In the genomic region with DNA sequence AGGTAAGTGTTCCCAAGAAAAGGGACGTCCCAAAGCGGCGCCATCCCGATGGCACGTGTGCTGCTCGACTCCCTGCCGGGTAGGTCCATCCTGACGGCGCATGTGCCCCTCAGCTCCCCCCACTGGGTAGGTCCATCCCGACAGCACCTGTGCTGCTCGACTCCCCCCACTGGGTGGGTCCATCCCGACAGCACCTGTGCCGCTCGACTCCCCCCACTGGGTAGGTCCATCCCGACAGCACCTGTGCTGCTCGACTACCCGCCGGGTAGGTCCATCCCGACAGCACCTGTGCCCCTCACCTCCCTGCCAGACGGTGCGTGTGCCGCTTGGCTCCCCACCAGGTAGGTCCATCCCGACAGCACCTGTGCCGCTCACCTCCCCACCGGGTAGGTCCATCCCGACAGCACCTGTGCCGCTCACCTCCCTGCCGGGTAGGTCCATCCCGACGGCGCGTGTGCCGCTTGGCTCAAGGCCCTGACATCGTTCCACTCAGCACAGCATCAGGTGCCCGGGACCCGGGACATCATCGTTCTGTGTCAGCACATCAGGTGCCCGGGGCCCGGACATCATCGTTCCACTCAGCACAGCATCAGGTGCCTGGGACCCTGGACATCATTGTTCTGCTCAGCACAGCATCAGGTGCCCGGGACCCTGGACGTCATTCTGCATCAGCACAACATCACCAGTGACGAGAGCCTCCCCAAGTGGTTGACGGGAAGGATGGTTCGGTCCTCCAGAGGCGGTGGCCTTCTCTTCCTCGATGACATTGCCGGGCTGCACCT, we compare ENCODE assay signal across 19 cellular contexts. TPM values are rescaled to one million over a fixed set of nuclear protein-coding genes. Genes with fewer than 3 reads are reported as not detected.
DNase-seq lines count a peak whose midpoint lies in the region; ATAC-seq, FAIRE-seq and TF ChIP-seq lines count a peak whose summit lies in the region.
"Had no signal": no experiment of that assay in that cellular context is flagged by ENCODE, and none has a peak within 500 bp of the region (broad histone marks: within the 10 kb centered on the region; RNA-seq: fewer than 3 reads in every experiment).

No MANE protein-coding gene starts in this region.

- H3K27ac ChIP-seq in A549 (no peak overlapping the region), Karpas-422 (ENCODE audit: low read length) (no peak overlapping the region), HepG2 (ENCODE audit: extremely low read length, insufficient read depth, low read length) (no peak overlapping the region), substantia nigra (ENCODE audit: low read depth, low read length, poor library complexity, severe bottlenecking) (no peak overlapping the region)
- H3K27ac ChIP-seq: Peyer's patch had no signal

- FAIRE-seq in A549 (lab: Jason Lieb, UNC) (no peak), HepG2 (lab: Jason Lieb, UNC) (no peak)
- FAIRE-seq: A204.1 had no signal

- TF ChIP-seq RAD21 in A549 (conservative IDR thresholded peaks at IDR 0.05 in 1 of 2, IDR thresholded peaks at IDR 0.05 in 1 of 2) (no peak), HepG2 (CRISPR knock-in tag; IDR thresholded peaks at IDR 0.05) (no peak)

- intact Hi-C loops in HepG2 (cut with micrococcal nuclease; ENCODE audit: unreplicated experiment): no loop called here
- intact Hi-C loops in sciatic nerve (cut with DNase I): no loop called here

- H3K4me1 ChIP-seq in A549 (no peaks in the 10 kb centered on the region), Karpas-422 (ENCODE audit: low read length) (no peaks in the 10 kb centered on the region), HepG2 (ENCODE audit: insufficient read depth, low read length) (peaks cover under 1% of the 10 kb centered on the region; the same call in 1 of the 2 replicates)
- H3K4me1 ChIP-seq: Peyer's patch had no signal

- no TSS peak for BruUV-seq in HepG2 (replicated peaks; lab: Mats Ljungman, UMichigan)

- H2AFZ ChIP-seq in Karpas-422 (ENCODE audit: low read length) (no peak overlapping the region), HepG2 (ENCODE audit: low read length) (no peak overlapping the region)

- TF ChIP-seq CTCF in A549 (IDR thresholded peaks at IDR 0.05) (no peak), HepG2 (CRISPR knock-in tag; IDR thresholded peaks at IDR 0.05) (no peak)

- in situ Hi-C loops in HepG2 (cut with HindIII; ENCODE audit: extremely low pct_ligation_motif_present, low pct_unique_long_range_greater_than_20kb): no loop called here

- WGBS in A549 (ENCODE audit: missing lambda C conversion rate): 88% methylated on average over 47 of the region's 48 CpGs
- 90% methylated on average over 47 of the region's 48 CpGs for WGBS in HepG2 (ENCODE audit: low lambda C conversion rate)

- H3K4me2 ChIP-seq in A549: no peak overlapping the region
- H3K4me2 ChIP-seq in Karpas-422 (ENCODE audit: low read depth, low read length, poor library complexity, severe bottlenecking): no peak overlapping the region
- no peak overlapping the region for H3K4me2 ChIP-seq in HepG2 (ENCODE audit: low read depth, low read length)

- H3K9me3 ChIP-seq in A549 (peaks cover 21% of the 10 kb centered on the region), Karpas-422 (ENCODE audit: low read length) (no peaks in the 10 kb centered on the region), HepG2 (ENCODE audit: low read length) (peaks cover 10% of the 10 kb centered on the region)

- H3K27me3 ChIP-seq in Karpas-422 (ENCODE audit: low read length) (no peaks in the 10 kb centered on the region), HepG2 (ENCODE audit: control insufficient read depth in 1 of 2, insufficient read depth in 2 of 2, low read length in 2 of 2) (no peaks in the 10 kb centered on the region)
- H3K27me3 ChIP-seq: Peyer's patch had no signal

- no peaks in the 10 kb centered on the region for H3K79me2 ChIP-seq in Karpas-422 (ENCODE audit: low read length)
- H3K79me2 ChIP-seq in HepG2 (ENCODE audit: insufficient read depth, low read length): no peaks in the 10 kb centered on the region

- H3K4me3 ChIP-seq in A549 (no peak overlapping the region), Karpas-422 (ENCODE audit: low read length) (no peak overlapping the region), HepG2 (replicated peaks in 1 of 3; ENCODE audit: insufficient read depth in 1 of 3, low read depth in 2 of 3, low read length in 3 of 3) (no peak overlapping the region)
- H3K4me3 ChIP-seq: Peyer's patch had no signal

- H4K20me1 ChIP-seq in Karpas-422 (ENCODE audit: insufficient read depth, low read depth, low read length): no peaks in the 10 kb centered on the region
- H4K20me1 ChIP-seq in HepG2 (ENCODE audit: insufficient read depth, low read length): no peaks in the 10 kb centered on the region

- TF ChIP-seq POLR2A in A549 (IDR thresholded peaks at IDR 0.05; ENCODE audit: low read length) (no peak), HepG2 (IDR thresholded peaks at IDR 0.05; ENCODE audit: insufficient read depth in 1 of 2, low read depth in 2 of 2, low read length in 2 of 2) (no peak)

- peak; percentile 27 to 32; a peak in 3 of 6 replicates for ATAC-seq in A549
- ATAC-seq in HepG2: peak; percentile 14
- ATAC-seq in sciatic nerve: peak; percentile 18

- no peaks in the 10 kb centered on the region for H3K9me2 ChIP-seq in Karpas-422 (replicated peaks; ENCODE audit: insufficient read depth, low read length)

- peaks cover 16% of the 10 kb centered on the region; the same call in 1 of the 2 replicates for H3K36me3 ChIP-seq in Karpas-422 (ENCODE audit: insufficient read depth, low read length)
- H3K36me3 ChIP-seq in HepG2 (replicated peaks in 1 of 2; ENCODE audit: control insufficient read depth in 1 of 2, insufficient read depth in 2 of 2, low read length in 2 of 2): peaks cover 10 to 16% of the 10 kb centered on the region in 2 experiments; a peak in 4 of 5 replicates

- DNase-seq in A549 (ENCODE audit: low read depth in 1 of 2, low spot score in 1 of 2): no peak
- DNase-seq in Karpas-422: peak; percentile 32
- no peak for DNase-seq in HepG2 (ENCODE audit: low spot score)
- DNase-seq in sciatic nerve (ENCODE audit: low spot score): no peak
- no peak for DNase-seq in dermis blood vessel endothelial cell
- DNase-seq in AG20443 (ENCODE audit: low spot score): no peak
- DNase-seq in activated CD4-positive, alpha-beta T cell treated with anti-CD3 and anti-CD28 coated beads, Interleukin-2, amount 50 U/mL, for 4 hours: no peak
- no peak for DNase-seq in substantia nigra (lab: John Stamatoyannopoulos, UW)
- DNase-seq: CD4-positive, CD25-positive, alpha-beta regulatory T cell; EL; GF-D8; H9; NCI-H1694; NCI-H2081; NCI-H2171 treated with DMSO at 0.1 percent for 48 hours; NCI-H526 had no signal

- H3K9ac ChIP-seq in Karpas-422 (ENCODE audit: low read length) (no peak overlapping the region), HepG2 (ENCODE audit: insufficient read depth, low read depth, low read length) (no peak overlapping the region)

- CTCF ChIA-PET in A549 (lab: Yijun Ruan, JAX) (interaction anchor here (0.8 to 6.0 kb wide), 6 partner anchors 11 to 61 kb away, joined by 3 to 23 read pairs (median 4); no protein-coding TSS in a partner anchor), HepG2 (lab: Yijun Ruan, JAX; ENCODE audit: low intra/inter-chr PET ratio, low total read pairs) (no interaction called here)

- TF ChIP-seq EP300 in A549 (IDR thresholded peaks at IDR 0.05) (no peak), HepG2 (IDR thresholded peaks at IDR 0.05; ENCODE audit: low read depth in 2 of 2, low read length in 2 of 2) (no peak), HepG2 (CRISPR knock-in tag; IDR thresholded peaks at IDR 0.05; ENCODE audit: borderline replicate concordance) (no peak)

- POLR2A ChIA-PET in A549 (lab: Yijun Ruan, JAX) (no interaction called here), HepG2 (lab: Yijun Ruan, JAX) (interaction anchor here (1.4 kb wide), 1 partner anchor 9 kb away, joined by 6 read pairs; no protein-coding TSS in a partner anchor)

RNA-seq across cellular contexts. Expression of gene FN3K, which starts 5.7 kb away (rescaled TPM):
- polyA plus RNA-seq in A549 (2011; rRNA removed) (1.3 and 1.7 TPM in 2 replicates), A549 (2017; fragmentation: RNase III; extraction: RNeasy Plus Mini Kit Qiagen cat#74134 plus additional on column Dnase treatment) (7.7 to 13.2 TPM (median 11.9 TPM) in 3 replicates), HepG2 (2011; rRNA removed) (3.5 and 5.7 TPM in 2 replicates)
- polyA plus RNA-seq in A549 (2012; cell fraction: cytosol; rRNA removed): 3.8 and 4.7 TPM in 2 replicates
- polyA plus RNA-seq in A549 (2012; cell fraction: nucleus; rRNA removed): 6.9 and 7.5 TPM in 2 replicates
- polyA minus RNA-seq in A549 (2011; rRNA and poly(A)+ RNA removed): 2.8 and 3.6 TPM in 2 replicates
- total RNA-seq in Karpas-422 (2014; rRNA removed; shearing (Covaris generic); ENCODE audit: low replicate concordance): not detected in 2 replicates
- total RNA-seq in HepG2 (2016; rRNA removed; fragmentation: Illumina TruSeq; extraction: Trizol) (12.2 and 22.0 TPM in 2 replicates), sciatic nerve (57.2 TPM), dermis blood vessel endothelial cell (7.0 and 8.5 TPM in 2 replicates)
- total RNA-seq in HepG2 (2016; cell fraction: cytosol; rRNA removed; fragmentation: Illumina TruSeq; extraction: Trizol; ENCODE audit: low read depth): 9.6 and 10.3 TPM in 2 replicates
- 12.7 and 23.9 TPM in 2 replicates for total RNA-seq in HepG2 (2016; cell fraction: insoluble cytoplasmic fraction; rRNA removed; fragmentation: Illumina TruSeq; extraction: Trizol)
- 17.0 and 17.4 TPM in 2 replicates for total RNA-seq in HepG2 (2016; cell fraction: membrane; rRNA removed; fragmentation: Illumina TruSeq; extraction: Trizol)
- 29.1 and 32.3 TPM in 2 replicates for total RNA-seq in HepG2 (2016; cell fraction: nucleus; rRNA removed; fragmentation: Illumina TruSeq; extraction: Trizol)
- polyA plus RNA-seq in HepG2 (2011; cell fraction: cytosol; rRNA removed): 1.9 and 2.0 TPM in 2 replicates
- 27.8 and 27.9 TPM in 2 replicates for polyA plus RNA-seq in HepG2 (2011; cell fraction: nucleus; rRNA removed)
- polyA plus RNA-seq in HepG2 (2012): 48.6 and 58.1 TPM in 2 replicates
- 21.3 and 21.5 TPM in 2 replicates for polyA plus RNA-seq in HepG2 (2016; cell fraction: cytosol; fragmentation: Illumina TruSeq; extraction: Trizol; ENCODE audit: low read depth)
- 52.3 and 61.0 TPM in 2 replicates for polyA plus RNA-seq in HepG2 (2016; cell fraction: insoluble cytoplasmic fraction; fragmentation: Illumina TruSeq; extraction: Trizol; ENCODE audit: low read depth)
- polyA plus RNA-seq in HepG2 (2016; cell fraction: membrane; fragmentation: Illumina TruSeq; extraction: Trizol; ENCODE audit: low read depth): 23.7 and 26.9 TPM in 2 replicates
- polyA plus RNA-seq in HepG2 (2016; cell fraction: nucleus; fragmentation: Illumina TruSeq; extraction: Trizol; ENCODE audit: insufficient read depth, low read depth): 78.1 and 80.9 TPM in 2 replicates
- polyA minus RNA-seq in HepG2 (2011; rRNA and poly(A)+ RNA removed; ENCODE audit: low replicate concordance): 1.6 and 9.2 TPM in 2 replicates
- 17.1 and 26.0 TPM in 2 replicates for polyA minus RNA-seq in HepG2 (2011; cell fraction: cytosol; rRNA and poly(A)+ RNA removed)
- 24.3 and 29.1 TPM in 2 replicates for polyA minus RNA-seq in HepG2 (2011; cell fraction: nucleus; rRNA and poly(A)+ RNA removed)
- total RNA-seq: HT1080 had no signal

RNA-seq across cellular contexts. Expression of gene FN3KRP, which starts 13.2 kb away (rescaled TPM):
- polyA plus RNA-seq in A549 (2011; rRNA removed): 41.1 and 41.7 TPM in 2 replicates
- 56.0 and 57.0 TPM in 2 replicates for polyA plus RNA-seq in A549 (2012; cell fraction: cytosol; rRNA removed)
- 45.7 and 54.9 TPM in 2 replicates for polyA plus RNA-seq in A549 (2012; cell fraction: nucleus; rRNA removed)
- polyA plus RNA-seq in A549 (2017; fragmentation: RNase III; extraction: RNeasy Plus Mini Kit Qiagen cat#74134 plus additional on column Dnase treatment): 60.2 to 62.8 TPM (median 62.4 TPM) in 3 replicates
- 24.6 and 24.9 TPM in 2 replicates for polyA minus RNA-seq in A549 (2011; rRNA and poly(A)+ RNA removed)
- total RNA-seq in Karpas-422 (2014; rRNA removed; shearing (Covaris generic); ENCODE audit: low replicate concordance): 6.2 and 6.6 TPM in 2 replicates
- 28.2 and 36.1 TPM in 2 replicates for total RNA-seq in HepG2 (2016; rRNA removed; fragmentation: Illumina TruSeq; extraction: Trizol)
- total RNA-seq in HepG2 (2016; cell fraction: cytosol; rRNA removed; fragmentation: Illumina TruSeq; extraction: Trizol; ENCODE audit: low read depth): 5.3 and 7.1 TPM in 2 replicates
- total RNA-seq in HepG2 (2016; cell fraction: insoluble cytoplasmic fraction; rRNA removed; fragmentation: Illumina TruSeq; extraction: Trizol): 27.6 and 34.8 TPM in 2 replicates
- 17.5 and 18.4 TPM in 2 replicates for total RNA-seq in HepG2 (2016; cell fraction: membrane; rRNA removed; fragmentation: Illumina TruSeq; extraction: Trizol)
- total RNA-seq in HepG2 (2016; cell fraction: nucleus; rRNA removed; fragmentation: Illumina TruSeq; extraction: Trizol): 16.5 and 21.0 TPM in 2 replicates
- 22.1 and 22.4 TPM in 2 replicates for polyA plus RNA-seq in HepG2 (2011; rRNA removed)
- 17.7 and 18.3 TPM in 2 replicates for polyA plus RNA-seq in HepG2 (2011; cell fraction: cytosol; rRNA removed)
- 34.0 and 36.3 TPM in 2 replicates for polyA plus RNA-seq in HepG2 (2011; cell fraction: nucleus; rRNA removed)
- 27.4 and 37.9 TPM in 2 replicates for polyA plus RNA-seq in HepG2 (2012)
- polyA plus RNA-seq in HepG2 (2016; cell fraction: cytosol; fragmentation: Illumina TruSeq; extraction: Trizol; ENCODE audit: low read depth): 6.9 and 7.2 TPM in 2 replicates
- 54.4 and 62.2 TPM in 2 replicates for polyA plus RNA-seq in HepG2 (2016; cell fraction: insoluble cytoplasmic fraction; fragmentation: Illumina TruSeq; extraction: Trizol; ENCODE audit: low read depth)
- 14.4 and 14.9 TPM in 2 replicates for polyA plus RNA-seq in HepG2 (2016; cell fraction: membrane; fragmentation: Illumina TruSeq; extraction: Trizol; ENCODE audit: low read depth)
- polyA plus RNA-seq in HepG2 (2016; cell fraction: nucleus; fragmentation: Illumina TruSeq; extraction: Trizol; ENCODE audit: insufficient read depth, low read depth): 57.5 and 59.5 TPM in 2 replicates
- 13.3 and 23.3 TPM in 2 replicates for polyA minus RNA-seq in HepG2 (2011; rRNA and poly(A)+ RNA removed; ENCODE audit: low replicate concordance)
- 11.0 and 11.2 TPM in 2 replicates for polyA minus RNA-seq in HepG2 (2011; cell fraction: cytosol; rRNA and poly(A)+ RNA removed)
- 9.8 and 12.2 TPM in 2 replicates for polyA minus RNA-seq in HepG2 (2011; cell fraction: nucleus; rRNA and poly(A)+ RNA removed)
- 32.3 TPM for total RNA-seq in sciatic nerve
- 19.1 and 23.4 TPM in 2 replicates for total RNA-seq in dermis blood vessel endothelial cell

RNA-seq across cellular contexts. Expression of gene TBCD, which starts 22.2 kb away (rescaled TPM):
- polyA plus RNA-seq in A549 (2011; rRNA removed) (33.5 and 44.7 TPM in 2 replicates), A549 (2017; fragmentation: RNase III; extraction: RNeasy Plus Mini Kit Qiagen cat#74134 plus additional on column Dnase treatment) (47.4 to 51.6 TPM (median 49.1 TPM) in 3 replicates), HepG2 (2011; rRNA removed) (54.8 and 58.7 TPM in 2 replicates)
- 104 and 105 TPM in 2 replicates for polyA plus RNA-seq in A549 (2012; cell fraction: cytosol; rRNA removed)
- 337 and 389 TPM in 2 replicates for polyA plus RNA-seq in A549 (2012; cell fraction: nucleus; rRNA removed)
- 63.6 and 73.0 TPM in 2 replicates for polyA minus RNA-seq in A549 (2011; rRNA and poly(A)+ RNA removed)
- total RNA-seq in Karpas-422 (2014; rRNA removed; shearing (Covaris generic); ENCODE audit: low replicate concordance): 26.2 and 28.7 TPM in 2 replicates
- total RNA-seq in HepG2 (2016; rRNA removed; fragmentation: Illumina TruSeq; extraction: Trizol) (33.9 and 49.6 TPM in 2 replicates), sciatic nerve (122 TPM), dermis blood vessel endothelial cell (50.9 and 78.6 TPM in 2 replicates)
- total RNA-seq in HepG2 (2016; cell fraction: cytosol; rRNA removed; fragmentation: Illumina TruSeq; extraction: Trizol; ENCODE audit: low read depth): 98.6 and 103 TPM in 2 replicates
- 32.6 and 40.4 TPM in 2 replicates for total RNA-seq in HepG2 (2016; cell fraction: insoluble cytoplasmic fraction; rRNA removed; fragmentation: Illumina TruSeq; extraction: Trizol)
- 28.6 and 30.6 TPM in 2 replicates for total RNA-seq in HepG2 (2016; cell fraction: membrane; rRNA removed; fragmentation: Illumina TruSeq; extraction: Trizol)
- 44.9 and 51.2 TPM in 2 replicates for total RNA-seq in HepG2 (2016; cell fraction: nucleus; rRNA removed; fragmentation: Illumina TruSeq; extraction: Trizol)
- polyA plus RNA-seq in HepG2 (2011; cell fraction: cytosol; rRNA removed): 29.1 and 46.9 TPM in 2 replicates
- 327 and 449 TPM in 2 replicates for polyA plus RNA-seq in HepG2 (2011; cell fraction: nucleus; rRNA removed)
- 37.3 and 41.7 TPM in 2 replicates for polyA plus RNA-seq in HepG2 (2012)
- polyA plus RNA-seq in HepG2 (2016; cell fraction: cytosol; fragmentation: Illumina TruSeq; extraction: Trizol; ENCODE audit: low read depth): 3.7 and 4.9 TPM in 2 replicates
- 39.7 and 51.2 TPM in 2 replicates for polyA plus RNA-seq in HepG2 (2016; cell fraction: insoluble cytoplasmic fraction; fragmentation: Illumina TruSeq; extraction: Trizol; ENCODE audit: low read depth)
- 5.6 and 6.8 TPM in 2 replicates for polyA plus RNA-seq in HepG2 (2016; cell fraction: membrane; fragmentation: Illumina TruSeq; extraction: Trizol; ENCODE audit: low read depth)
- polyA plus RNA-seq in HepG2 (2016; cell fraction: nucleus; fragmentation: Illumina TruSeq; extraction: Trizol; ENCODE audit: insufficient read depth, low read depth): 140 and 151 TPM in 2 replicates
- 67.0 and 125 TPM in 2 replicates for polyA minus RNA-seq in HepG2 (2011; rRNA and poly(A)+ RNA removed; ENCODE audit: low replicate concordance)
- polyA minus RNA-seq in HepG2 (2011; cell fraction: cytosol; rRNA and poly(A)+ RNA removed): 38.0 and 45.2 TPM in 2 replicates
- polyA minus RNA-seq in HepG2 (2011; cell fraction: nucleus; rRNA and poly(A)+ RNA removed): 51.1 and 51.6 TPM in 2 replicates

RNA-seq across cellular contexts. Expression of gene RAB40B, which starts 31.2 kb away (rescaled TPM):
- polyA plus RNA-seq in A549 (2011; rRNA removed): 5.6 and 5.8 TPM in 2 replicates
- polyA plus RNA-seq in A549 (2012; cell fraction: cytosol; rRNA removed): 16.0 and 21.6 TPM in 2 replicates
- 20.0 and 20.9 TPM in 2 replicates for polyA plus RNA-seq in A549 (2012; cell fraction: nucleus; rRNA removed)
- 6.1 to 9.9 TPM (median 9.4 TPM) in 3 replicates for polyA plus RNA-seq in A549 (2017; fragmentation: RNase III; extraction: RNeasy Plus Mini Kit Qiagen cat#74134 plus additional on column Dnase treatment)
- 1.7 and 2.5 TPM in 2 replicates for polyA minus RNA-seq in A549 (2011; rRNA and poly(A)+ RNA removed)
- 1.7 and 1.8 TPM in 2 replicates for total RNA-seq in Karpas-422 (2014; rRNA removed; shearing (Covaris generic); ENCODE audit: low replicate concordance)
- total RNA-seq in HepG2 (2016; rRNA removed; fragmentation: Illumina TruSeq; extraction: Trizol): 4.4 and 6.2 TPM in 2 replicates
- total RNA-seq in HepG2 (2016; cell fraction: cytosol; rRNA removed; fragmentation: Illumina TruSeq; extraction: Trizol; ENCODE audit: low read depth): 8.6 and 11.9 TPM in 2 replicates
- total RNA-seq in HepG2 (2016; cell fraction: insoluble cytoplasmic fraction; rRNA removed; fragmentation: Illumina TruSeq; extraction: Trizol): 6.2 and 7.4 TPM in 2 replicates
- total RNA-seq in HepG2 (2016; cell fraction: membrane; rRNA removed; fragmentation: Illumina TruSeq; extraction: Trizol): 18.5 and 22.6 TPM in 2 replicates
- total RNA-seq in HepG2 (2016; cell fraction: nucleus; rRNA removed; fragmentation: Illumina TruSeq; extraction: Trizol): 3.7 TPM in 2 replicates
- polyA plus RNA-seq in HepG2 (2011; rRNA removed): 6.5 and 7.2 TPM in 2 replicates
- 5.7 and 9.9 TPM in 2 replicates for polyA plus RNA-seq in HepG2 (2011; cell fraction: cytosol; rRNA removed)
- 10.8 and 12.6 TPM in 2 replicates for polyA plus RNA-seq in HepG2 (2011; cell fraction: nucleus; rRNA removed)
- 6.2 and 7.3 TPM in 2 replicates for polyA plus RNA-seq in HepG2 (2012)
- polyA plus RNA-seq in HepG2 (2016; cell fraction: cytosol; fragmentation: Illumina TruSeq; extraction: Trizol; ENCODE audit: low read depth): 25.0 and 26.7 TPM in 2 replicates
- polyA plus RNA-seq in HepG2 (2016; cell fraction: insoluble cytoplasmic fraction; fragmentation: Illumina TruSeq; extraction: Trizol; ENCODE audit: low read depth): 7.0 and 7.6 TPM in 2 replicates
- 27.5 and 28.9 TPM in 2 replicates for polyA plus RNA-seq in HepG2 (2016; cell fraction: membrane; fragmentation: Illumina TruSeq; extraction: Trizol; ENCODE audit: low read depth)
- 8.7 and 12.0 TPM in 2 replicates for polyA plus RNA-seq in HepG2 (2016; cell fraction: nucleus; fragmentation: Illumina TruSeq; extraction: Trizol; ENCODE audit: insufficient read depth, low read depth)
- polyA minus RNA-seq in HepG2 (2011; rRNA and poly(A)+ RNA removed; ENCODE audit: low replicate concordance): 3.1 and 8.9 TPM in 2 replicates
- polyA minus RNA-seq in HepG2 (2011; cell fraction: cytosol; rRNA and poly(A)+ RNA removed): 1.4 and 3.2 TPM in 2 replicates
- 2.7 TPM in 2 replicates for polyA minus RNA-seq in HepG2 (2011; cell fraction: nucleus; rRNA and poly(A)+ RNA removed)
- 30.3 TPM for total RNA-seq in sciatic nerve
- 5.8 and 8.9 TPM in 2 replicates for total RNA-seq in dermis blood vessel endothelial cell
